Comparison of ENCODE assay signal across 9 cellular contexts in genomic region chr2:156896294-156896693, GRCh38.
DNase-seq lines count a peak whose midpoint lies in the region; ATAC-seq and TF ChIP-seq lines count a peak whose summit lies in the region.
"Had no signal": no experiment of that assay in that cellular context is flagged by ENCODE, and none has a peak within 500 bp of the region (broad histone marks: within the 10 kb centered on the region; RNA-seq: fewer than 3 reads in every experiment).

No MANE protein-coding gene starts in this region.

- H3K4me1 ChIP-seq in RWPE2 (ENCODE audit: insufficient read depth, poor library complexity, severe bottlenecking): peaks cover 17% of the 10 kb centered on the region
- peaks cover 0 to 8% (median 4%) of the 10 kb centered on the region in 4 donors for H3K4me1 ChIP-seq in tibial artery

- TF ChIP-seq CTCF in RWPE2 (IDR thresholded peaks at IDR 0.05; ENCODE audit: poor library complexity, severe bottlenecking) (no peak), tibial artery (IDR thresholded peaks at IDR 0.05) (no peak)

- DNase-seq in AG08395 (ENCODE audit: low spot score) (peak; percentile 3), RWPE2 (ENCODE audit: low spot score) (no peak), inferior parietal cortex (ENCODE audit: extremely low spot score) (no peak), NCI-H1417 treated with DMSO at 0.1 percent for 48 hours (lab: John Stamatoyannopoulos, UW) (no peak), tibial artery (no peak), DMS 273 (lab: John Stamatoyannopoulos, UW; ENCODE audit: unreplicated experiment) (no peak)
- DNase-seq: NCI-H748 treated with DMSO at 0.1 percent for 48 hours had no signal

- no peaks in the 10 kb centered on the region for H3K27me3 ChIP-seq in RWPE2 (ENCODE audit: insufficient read depth, poor library complexity, severe bottlenecking)
- H3K27me3 ChIP-seq in tibial artery: peaks cover 0 to 8% of the 10 kb centered on the region in 2 donors

- H3K27ac ChIP-seq in RWPE2 (ENCODE audit: poor library complexity, severe bottlenecking) (no peak overlapping the region), tibial artery (no peak overlapping the region)

- intact Hi-C loops in tibial artery (cut with DNase I; ENCODE audit: low total_unique reads): no loop called here

- peak; percentile 93 for ATAC-seq in GM19035 (IDR thresholded peaks at IDR 0.05; ENCODE audit: unreplicated experiment)
- ATAC-seq in HG02970 (IDR thresholded peaks at IDR 0.05; ENCODE audit: low FRiP score, unreplicated experiment): peak; percentile 95
- peak; percentile 41; the same call in 2 of the 3 replicates for ATAC-seq in RWPE2 (ENCODE audit: low read depth)

- no peaks in the 10 kb centered on the region for H3K9me3 ChIP-seq in RWPE2 (ENCODE audit: severe bottlenecking)
- H3K9me3 ChIP-seq in tibial artery: no peaks in the 10 kb centered on the region

- H3K4me3 ChIP-seq in RWPE2 (ENCODE audit: severe bottlenecking) (no peak overlapping the region), tibial artery (no peak overlapping the region)

- H3K36me3 ChIP-seq in RWPE2 (ENCODE audit: low read depth): no peaks in the 10 kb centered on the region
- H3K36me3 ChIP-seq in tibial artery: no peaks in the 10 kb centered on the region

Comparison
In these comparisons a context has a peak if more than half of its experiments do, and no peak if none do; other contexts are left out.
1. ATAC-seq: peak in every context shown above with its lines; median percentile 95 in HG02970; 93 in GM19035; 41 in RWPE2.